ENCODE assay signal across 25 cellular contexts in the genomic region with DNA sequence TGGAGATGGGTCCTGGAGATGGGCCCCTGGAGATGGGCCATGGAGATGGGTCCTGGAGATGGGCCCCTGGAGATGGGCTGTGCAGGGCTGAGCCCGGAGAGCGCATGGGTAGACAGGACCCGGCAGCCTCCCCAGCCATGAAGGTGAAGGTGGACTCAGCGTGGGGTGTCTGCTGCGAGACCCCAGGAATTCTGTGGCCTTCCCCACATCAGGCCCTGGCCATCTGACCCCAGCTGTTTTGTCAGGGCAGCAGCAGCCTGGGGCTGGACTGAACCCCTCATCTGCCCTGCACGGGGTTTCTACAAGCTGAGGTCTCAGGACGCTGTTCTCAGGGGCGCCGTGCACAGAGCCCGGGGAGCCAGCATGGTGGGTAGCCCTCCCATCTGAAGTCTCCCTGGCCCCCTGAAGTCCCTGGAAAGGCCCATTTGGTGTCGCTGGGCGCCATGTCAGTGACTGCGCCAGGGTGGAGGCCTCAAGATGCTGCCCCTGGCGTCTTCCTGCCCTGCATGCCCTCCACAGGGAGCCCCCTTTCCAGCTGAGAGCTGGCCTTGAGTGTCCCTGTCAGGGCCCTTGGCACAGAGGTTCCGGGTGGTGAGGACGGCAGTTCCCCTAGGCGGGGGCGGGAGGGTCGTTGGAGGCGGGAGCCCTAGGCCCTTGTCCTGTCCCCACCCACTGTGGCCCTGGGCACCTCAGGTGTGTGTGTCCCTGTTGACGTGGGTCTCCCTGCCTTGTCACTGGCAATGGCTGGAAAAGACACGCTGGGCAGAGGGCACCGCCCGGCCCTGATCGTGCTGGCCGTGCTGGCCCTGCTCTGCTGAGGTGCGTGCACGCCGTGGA. TPM values are rescaled to one million over a fixed set of nuclear protein-coding genes. Genes with fewer than 3 reads are reported as not detected.
DNase-seq lines count a peak whose midpoint lies in the region; ATAC-seq and TF ChIP-seq lines count a peak whose summit lies in the region.
"Had no signal": no experiment of that assay in that cellular context is flagged by ENCODE, and none has a peak within 500 bp of the region (broad histone marks: within the 10 kb centered on the region; RNA-seq: fewer than 3 reads in every experiment).

No MANE protein-coding gene starts in this region.

- no peaks in the 10 kb centered on the region for H3K79me2 ChIP-seq in GM23248 (ENCODE audit: insufficient read depth)

- 89 to 93% (median 90%) methylated on average over 29 of the region's 29 CpGs for WGBS in psoas muscle, 3 donors
- WGBS in GM23248 (ENCODE audit: low coverage in 1 of 2, low lambda C conversion rate in 2 of 2, missing lambda C conversion rate in 2 of 2), 2 experiments, result 77 to 79% methylated on average over 28 to 29 of the region's 29 CpGs

- H3K4me1 Mint-ChIP-seq in glutamatergic neuron (ENCODE audit: low read depth, unreplicated experiment), result peaks cover 8% of the 10 kb centered on the region

- H3K27me3 ChIP-seq in psoas muscle (ENCODE audit: insufficient read depth in 3 of 3, low read length in 2 of 3), result peaks cover 0 to 60% (median 20%) of the 10 kb centered on the region in 3 donors
- H3K27me3 ChIP-seq in GM23248 (replicated peaks; ENCODE audit: insufficient read depth), result peaks cover 14% of the 10 kb centered on the region

- DNase-seq in left ventricle myocardium superior (peak; percentile 21), left cardiac atrium (no peak), glutamatergic neuron (peak; percentile 16), psoas muscle (peak; percentile 14 to 38), GM23248 (no peak)
- DNase-seq: CD4-positive, alpha-beta memory T cell; COR-L47; HCEC 1CT; IMR-90; KG1; NCI-H1092; NCI-H1417 treated with DMSO at 0.1 percent for 48 hours; NCI-H187; NCI-H2081 treated with DMSO at 0.1 percent for 48 hours; NCI-H2171; NCI-H226; NCI-H510A; NCI-H69; SIG-M5 had no signal

- H3K4me2 ChIP-seq in GM23248 (ENCODE audit: unreplicated experiment), result no peak overlapping the region
- H3K4me2 ChIP-seq: BLaER1 treated with 17β-estradiol and CSF1 and Interleukin-3, amounts not matched to agents 10 nM and 100 nM had no signal

- peaks cover 18% of the 10 kb centered on the region for H3K27me3 Mint-ChIP-seq in glutamatergic neuron (ENCODE audit: unreplicated experiment)

- TF ChIP-seq CTCF in glutamatergic neuron (IDR thresholded peaks at IDR 0.05; ENCODE audit: partially characterized antibody, unreplicated experiment) (no peak), psoas muscle (IDR thresholded peaks at IDR 0.05) (no peak)

- H4K20me1 ChIP-seq in GM23248 (ENCODE audit: insufficient read depth), result no peaks in the 10 kb centered on the region

- no peaks in the 10 kb centered on the region for H3K4me1 ChIP-seq in psoas muscle
- no peaks in the 10 kb centered on the region for H3K4me1 ChIP-seq in GM23248 (ENCODE audit: insufficient read depth)

- ATAC-seq in left ventricle myocardium superior (no peak), left cardiac atrium (no peak), psoas muscle (no peak), HG03457 (IDR thresholded peaks at IDR 0.05; ENCODE audit: unreplicated experiment) (no peak), GM19463 (IDR thresholded peaks at IDR 0.05; ENCODE audit: unreplicated experiment) (no peak)
- ATAC-seq: Panc1 had no signal

- no peak overlapping the region for H3K27ac ChIP-seq in psoas muscle
- H3K27ac ChIP-seq in GM23248, result no peak overlapping the region
- H3K27ac ChIP-seq: BLaER1 treated with 17β-estradiol and CSF1 and Interleukin-3, amounts not matched to agents 10 nM and 100 nM; RWPE1; SK-N-MC had no signal

- intact Hi-C loops in left ventricle myocardium superior (cut with micrococcal nuclease) (no loop called here), left cardiac atrium (cut with DNase I) (no loop called here), psoas muscle (cut with DNase I) (no loop called here)

- H2AFZ ChIP-seq in GM23248, result no peak overlapping the region

- H3K9ac ChIP-seq in GM23248, result no peak overlapping the region
- H3K9ac ChIP-seq: BLaER1 treated with 17β-estradiol and CSF1 and Interleukin-3, amounts not matched to agents 10 nM and 100 nM had no signal

- H3K36me3 Mint-ChIP-seq in glutamatergic neuron (ENCODE audit: unreplicated experiment), result no peaks in the 10 kb centered on the region
- H3K36me3 Mint-ChIP-seq: CD4-positive, alpha-beta memory T cell had no signal

- no peaks in the 10 kb centered on the region for H3K36me3 ChIP-seq in psoas muscle (ENCODE audit: insufficient read depth in 1 of 2, low read depth in 1 of 2)
- H3K36me3 ChIP-seq in GM23248 (ENCODE audit: low read depth), result no peaks in the 10 kb centered on the region
- H3K36me3 ChIP-seq: BLaER1 treated with 17β-estradiol and CSF1 and Interleukin-3, amounts not matched to agents 10 nM and 100 nM had no signal

- H3K9me3 Mint-ChIP-seq in glutamatergic neuron (ENCODE audit: unreplicated experiment), result peaks cover 13% of the 10 kb centered on the region

- H3K4me3 ChIP-seq in psoas muscle (no peak overlapping the region), GM23248 (no peak overlapping the region)
- H3K4me3 ChIP-seq: BLaER1 treated with 17β-estradiol and CSF1 and Interleukin-3, amounts not matched to agents 10 nM and 100 nM; SK-N-MC had no signal

- no peaks in the 10 kb centered on the region for H3K9me2 ChIP-seq in GM23248 (ENCODE audit: insufficient read depth)

- in situ Hi-C loops in GM23248 (cut with MboI), result no loop called here

- H3F3A ChIP-seq in GM23248 (ENCODE audit: insufficient read depth), result no peaks in the 10 kb centered on the region

- H3K9me3 ChIP-seq in psoas muscle (no peaks in the 10 kb centered on the region), GM23248 (ENCODE audit: low read depth) (no peaks in the 10 kb centered on the region)
- H3K9me3 ChIP-seq: BLaER1 treated with 17β-estradiol and CSF1 and Interleukin-3, amounts not matched to agents 10 nM and 100 nM had no signal

- no peak overlapping the region for H3K4me3 Mint-ChIP-seq in glutamatergic neuron (ENCODE audit: unreplicated experiment)
- H3K4me3 Mint-ChIP-seq: CD4-positive, alpha-beta memory T cell had no signal

- no peak overlapping the region for H3K27ac Mint-ChIP-seq in glutamatergic neuron (ENCODE audit: unreplicated experiment)
- H3K27ac Mint-ChIP-seq: CD4-positive, alpha-beta memory T cell had no signal

RNA-seq across cellular contexts. Expression of gene BRSK2, which starts 5.4 kb away (rescaled TPM):
- total RNA-seq in left ventricle myocardium superior (0.74 TPM), left cardiac atrium (1 to 10 TPM; 1.3 to 1.6 TPM), glutamatergic neuron (ENCODE audit: unreplicated experiment) (207 TPM), psoas muscle (under 1 TPM; 0.19 to 0.47 (median 0.29) TPM)
- polyA plus RNA-seq in psoas muscle (under 1 TPM; 0.26 to 0.78 (median 0.44) TPM), GM23248 (2016; fragmentation: Nextera tagmentation; extraction: Ambion mirVana) (not detected in 2 replicates)
- 0.11 and 0.13 TPM in 2 replicates for total RNA-seq in GM23248 (2014; rRNA removed; shearing (Covaris generic))

Comparison
In these comparisons a context has a peak if more than half of its experiments do, and no peak if none do; other contexts are left out.
1. DNase-seq: peak in left ventricle myocardium superior (single experiment), glutamatergic neuron (single experiment) and psoas muscle (2 of 2); none in left cardiac atrium (single experiment) and GM23248 (single experiment).
2. RNA of gene BRSK2, which starts 5.4 kb away (total RNA-seq): 207 TPM in glutamatergic neuron (single experiment); 1.3 to 1.6 TPM in left cardiac atrium, 0.74 TPM in left ventricle myocardium superior (single experiment), 0.19 to 0.47 TPM in psoas muscle and 0.11 to 0.13 TPM in GM23248; every median in the first group is over 10 times any median in the second.